Comparison of ENCODE assay signal across 16 cellular contexts in the genomic region with DNA sequence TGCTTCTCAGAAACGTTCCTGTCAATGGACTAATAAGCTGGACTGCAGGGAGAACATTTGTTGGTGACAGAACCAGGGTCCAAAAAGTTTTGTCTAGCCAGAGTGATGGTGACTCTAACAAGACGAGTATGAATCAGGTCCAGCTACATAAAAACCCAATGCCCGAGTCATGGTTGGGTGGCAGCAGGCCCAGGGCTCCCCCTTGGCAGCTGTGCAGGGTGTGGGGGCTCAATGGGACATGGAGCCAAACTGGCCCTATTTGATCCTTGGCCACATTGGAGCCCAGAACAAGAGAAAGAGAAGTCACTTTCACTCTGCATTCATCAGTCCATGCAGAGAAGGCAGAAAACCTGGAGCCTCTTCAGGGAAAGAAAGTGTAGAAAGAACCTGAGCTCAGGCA. TPM values are rescaled to one million over a fixed set of nuclear protein-coding genes. Genes with fewer than 3 reads are reported as not detected.
DNase-seq lines count a peak whose midpoint lies in the region; ATAC-seq and TF ChIP-seq lines count a peak whose summit lies in the region.
"Had no signal": no experiment of that assay in that cellular context is flagged by ENCODE, and none has a peak within 500 bp of the region (broad histone marks: within the 10 kb centered on the region; RNA-seq: fewer than 3 reads in every experiment).

No MANE protein-coding gene starts in this region.

- H3K36me3 Mint-ChIP-seq in progenitor cell of endocrine pancreas (ENCODE audit: insufficient read depth): no peaks in the 10 kb centered on the region
- H3K36me3 Mint-ChIP-seq: CD4-positive, alpha-beta memory T cell had no signal

- no peak for TF ChIP-seq CTCF in colonic mucosa (IDR thresholded peaks at IDR 0.05)
- no peak for TF ChIP-seq CTCF in progenitor cell of endocrine pancreas (IDR thresholded peaks at IDR 0.05; ENCODE audit: unreplicated experiment)

- no peak overlapping the region for H3K9ac ChIP-seq in colonic mucosa (ENCODE audit: low read depth in 2 of 2, low read length in 2 of 2)

- H3K27ac ChIP-seq in colonic mucosa: no peak overlapping the region

- H3K27me3 Mint-ChIP-seq in progenitor cell of endocrine pancreas: no peaks in the 10 kb centered on the region
- H3K27me3 Mint-ChIP-seq: CD4-positive, alpha-beta memory T cell had no signal

- peaks cover 18% of the 10 kb centered on the region for H3K4me1 ChIP-seq in colonic mucosa
- H3K4me1 ChIP-seq: HAP-1 had no signal

- no peaks in the 10 kb centered on the region for H3K9me3 Mint-ChIP-seq in progenitor cell of endocrine pancreas (ENCODE audit: low read depth)
- H3K9me3 Mint-ChIP-seq: CD4-positive, alpha-beta memory T cell had no signal

- H3K27ac Mint-ChIP-seq in progenitor cell of endocrine pancreas: no peak overlapping the region
- H3K27ac Mint-ChIP-seq: B cell; CD4-positive, alpha-beta memory T cell had no signal

- H3K4me3 Mint-ChIP-seq in progenitor cell of endocrine pancreas (ENCODE audit: low read depth): no peak overlapping the region
- H3K4me3 Mint-ChIP-seq: B cell; CD4-positive, alpha-beta memory T cell had no signal

- no peaks in the 10 kb centered on the region for H3K9me3 ChIP-seq in colonic mucosa
- H3K9me3 ChIP-seq: HAP-1 had no signal

- peak; percentile 22 for DNase-seq in activated effector memory CD4-positive, alpha-beta T cell treated with anti-CD3 and anti-CD28 coated beads, Interleukin-2, amount 50 U/mL, for 16 hours
- no peak for DNase-seq in activated effector memory CD4-positive, alpha-beta T cell treated with Interleukin-2 at 50 U/mL for 16 hours
- DNase-seq in colonic mucosa (peak; percentile 14), left lobe of liver (ENCODE audit: low spot score) (peak; percentile 21), progenitor cell of endocrine pancreas (ENCODE audit: low spot score, unreplicated experiment) (peak; percentile 1), amygdala (lab: John Stamatoyannopoulos, UW) (no peak), HuH-7 (ENCODE audit: low spot score) (no peak)
- DNase-seq: ACHN; CD4-positive, alpha-beta memory T cell; DMS153; DMS79 treated with DMSO at 0.1 percent for 48 hours; EL; IMR-90 had no signal

- ATAC-seq in left lobe of liver: no peak
- no peak for ATAC-seq in HG02798 (IDR thresholded peaks at IDR 0.05; ENCODE audit: poor library complexity, unreplicated experiment)

- intact Hi-C loops in colonic mucosa (cut with DNase I): no loop called here

- H3K36me3 ChIP-seq in colonic mucosa: no peaks in the 10 kb centered on the region
- H3K36me3 ChIP-seq: HAP-1 had no signal

- no peak overlapping the region for H3K4me3 ChIP-seq in colonic mucosa
- H3K4me3 ChIP-seq: HAP-1 had no signal

- no peaks in the 10 kb centered on the region for H3K27me3 ChIP-seq in colonic mucosa

- H3K4me1 Mint-ChIP-seq in progenitor cell of endocrine pancreas (ENCODE audit: low read depth): peaks cover 36% of the 10 kb centered on the region

RNA-seq across cellular contexts. Expression of a gene that starts 37.9 kb away (rescaled TPM):
- 10 to 100 TPM; 40.7 to 58.5 TPM for total RNA-seq in colonic mucosa
- 2.4 TPM for total RNA-seq in left lobe of liver
- 11.4 and 13.6 TPM in 2 replicates for total RNA-seq in progenitor cell of endocrine pancreas

Comparison
In these comparisons a context has a peak if more than half of its experiments do, and no peak if none do; other contexts are left out.
1. DNase-seq: peak in activated effector memory CD4-positive, alpha-beta T cell treated with anti-CD3 and anti-CD28 coated beads, Interleukin-2, amount 50 U/mL, for 16 hours (single experiment), colonic mucosa (single experiment), left lobe of liver (single experiment) and progenitor cell of endocrine pancreas (single experiment); none in activated effector memory CD4-positive, alpha-beta T cell treated with Interleukin-2 at 50 U/mL for 16 hours (single experiment), amygdala (0 of 56) and HuH-7 (single experiment).